ENCODE assay signal across 1 cellular context in genomic region chr22:26579331-26579886, GRCh38.
TF ChIP-seq lines count a peak whose summit lies in the region.

No MANE protein-coding gene starts in this region.

TF ChIP-seq in HepG2, 621 proteins besides CTCF, POLR2A, EP300 and RAD21:
- TF ChIP-seq NCOA2 (CRISPR knock-in tag; IDR thresholded peaks at IDR 0.05) (no peak), ZBTB21 (CRISPR knock-in tag; IDR thresholded peaks at IDR 0.05) (no peak), YY1 (IDR thresholded peaks at IDR 0.05; ENCODE audit: insufficient read depth, insufficient replicate concordance, low read depth, low read length) (no peak), JDP2 (CRISPR knock-in tag; IDR thresholded peaks at IDR 0.05; ENCODE audit: borderline replicate concordance) (no peak), ZNF674 (CRISPR knock-in tag; IDR thresholded peaks at IDR 0.05; ENCODE audit: low read depth) (no peak), FOXK2 (IDR thresholded peaks at IDR 0.05) (no peak), MIXL1 (CRISPR knock-in tag; IDR thresholded peaks at IDR 0.05) (no peak)
- TF ChIP-seq, protein P1, sequence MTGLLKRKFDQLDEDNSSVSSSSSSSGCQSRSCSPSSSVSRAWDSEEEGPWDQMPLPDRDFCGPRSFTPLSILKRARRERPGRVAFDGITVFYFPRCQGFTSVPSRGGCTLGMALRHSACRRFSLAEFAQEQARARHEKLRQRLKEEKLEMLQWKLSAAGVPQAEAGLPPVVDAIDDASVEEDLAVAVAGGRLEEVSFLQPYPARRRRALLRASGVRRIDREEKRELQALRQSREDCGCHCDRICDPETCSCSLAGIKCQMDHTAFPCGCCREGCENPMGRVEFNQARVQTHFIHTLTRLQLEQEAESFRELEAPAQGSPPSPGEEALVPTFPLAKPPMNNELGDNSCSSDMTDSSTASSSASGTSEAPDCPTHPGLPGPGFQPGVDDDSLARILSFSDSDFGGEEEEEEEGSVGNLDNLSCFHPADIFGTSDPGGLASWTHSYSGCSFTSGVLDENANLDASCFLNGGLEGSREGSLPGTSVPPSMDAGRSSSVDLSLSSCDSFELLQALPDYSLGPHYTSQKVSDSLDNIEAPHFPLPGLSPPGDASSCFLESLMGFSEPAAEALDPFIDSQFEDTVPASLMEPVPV (CRISPR knock-in tag; IDR thresholded peaks at IDR 0.05): no peak
